11 cellular contexts compared by ENCODE assay signal in genomic region chr15:39248204-39248603, GRCh38.
DNase-seq lines count a peak whose midpoint lies in the region; ATAC-seq and TF ChIP-seq lines count a peak whose summit lies in the region.
"Had no signal": no experiment of that assay in that cellular context is flagged by ENCODE, and none has a peak within 500 bp of the region (broad histone marks: within the 10 kb centered on the region; RNA-seq: fewer than 3 reads in every experiment).

No MANE protein-coding gene starts in this region.

- DNase-seq in AG08395 (ENCODE audit: low spot score), result peak; percentile 64
- peak; percentile 64 for DNase-seq in HCEC 1CT
- DNase-seq in body of pancreas, result peak; percentile 25 to 63 (median 49)
- peak; percentile 81 for DNase-seq in iris pigment epithelial cell (ENCODE audit: low read depth)
- DNase-seq in NAMALWA (ENCODE audit: low spot score), result no peak
- DNase-seq in sigmoid colon, result no peak
- no peak for DNase-seq in middle frontal gyrus (ENCODE audit: extremely low spot score, low spot score)
- DNase-seq in activated gamma-delta T cell (lab: John Stamatoyannopoulos, UW), result no peak
- DNase-seq: RPMI8226 had no signal

- H3K27ac ChIP-seq in body of pancreas (peak overlapping the region in 2 of 4 donors; percentile 7 to 37), sigmoid colon (no peak overlapping the region)
- H3K27ac ChIP-seq: ascending aorta, suprapubic skin had no signal

- H3K27me3 ChIP-seq in body of pancreas (no peaks in the 10 kb centered on the region), sigmoid colon (no peaks in the 10 kb centered on the region)
- H3K27me3 ChIP-seq: ascending aorta, suprapubic skin had no signal

- H3K4me3 ChIP-seq in body of pancreas (no peak overlapping the region), sigmoid colon (no peak overlapping the region)
- H3K4me3 ChIP-seq: ascending aorta, suprapubic skin had no signal

- TF ChIP-seq POLR2A in body of pancreas (IDR thresholded peaks at IDR 0.05) (no peak), sigmoid colon (IDR thresholded peaks at IDR 0.05) (no peak)

- intact Hi-C loops in body of pancreas (cut with DNase I), result no loop called here
- intact Hi-C loops in sigmoid colon (cut with DNase I), result no loop called here

- H3K36me3 ChIP-seq in body of pancreas (replicated peaks in 1 of 2; ENCODE audit: insufficient read depth in 1 of 2, low read depth in 2 of 2), result no peaks in the 10 kb centered on the region
- no peaks in the 10 kb centered on the region for H3K36me3 ChIP-seq in sigmoid colon
- H3K36me3 ChIP-seq: ascending aorta, suprapubic skin had no signal

- H3K4me1 ChIP-seq in body of pancreas (peaks cover 18% of the 10 kb centered on the region), sigmoid colon (no peaks in the 10 kb centered on the region)
- H3K4me1 ChIP-seq: ascending aorta, suprapubic skin had no signal

- no peak for TF ChIP-seq EP300 in sigmoid colon (IDR thresholded peaks at IDR 0.05)

- ATAC-seq in body of pancreas, result peak; percentile 65

- H3K9me3 ChIP-seq in body of pancreas (no peaks in the 10 kb centered on the region), sigmoid colon (no peaks in the 10 kb centered on the region)
- H3K9me3 ChIP-seq: ascending aorta, suprapubic skin had no signal

- TF ChIP-seq CTCF in body of pancreas (IDR thresholded peaks at IDR 0.05), result no peak
- no peak for TF ChIP-seq CTCF in sigmoid colon (IDR thresholded peaks at IDR 0.05)

- WGBS in body of pancreas, 2 donors, result 25 to 29% methylated on average over 4 of the region's 4 CpGs
- 76 to 77% methylated on average over 4 of the region's 4 CpGs for WGBS in sigmoid colon, 2 donors

Comparison
In these comparisons a context has a peak if more than half of its experiments do, and no peak if none do; other contexts are left out.
1. DNase-seq: peak in AG08395 (single experiment), HCEC 1CT (single experiment), body of pancreas (4 of 4) and iris pigment epithelial cell (single experiment); none in NAMALWA (single experiment), sigmoid colon (single experiment), middle frontal gyrus (single experiment) and activated gamma-delta T cell (single experiment).